Comparison of ENCODE assay signal across 22 cellular contexts in the genomic region with DNA sequence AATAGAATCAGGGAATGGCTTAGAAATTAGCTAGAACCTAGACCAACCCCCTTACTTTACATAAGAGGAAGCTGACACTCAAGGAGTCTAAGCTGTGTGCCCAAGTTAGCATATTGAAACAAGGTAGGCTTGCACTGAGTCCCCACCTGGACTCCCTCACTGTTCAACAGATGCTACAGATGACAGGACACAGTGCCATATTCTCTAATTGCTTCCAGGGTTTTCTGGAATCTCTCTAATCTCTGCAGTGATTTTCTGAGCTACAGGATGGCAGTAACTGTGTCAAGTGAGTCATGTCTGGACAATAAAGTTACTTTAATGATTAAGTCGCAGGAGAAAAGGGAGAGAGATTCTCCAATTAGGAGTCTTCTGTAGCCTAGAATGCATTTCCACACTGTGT.
"Had no signal": no experiment of that assay in that cellular context is flagged by ENCODE, and none has a peak within 500 bp of the region (broad histone marks: within the 10 kb centered on the region; RNA-seq: fewer than 3 reads in every experiment).

No MANE protein-coding gene starts in this region.

- DNase-seq: activated CD4-positive, alpha-beta T cell treated with anti-CD3 and anti-CD28 coated beads for 36 hours; activated CD4-positive, alpha-beta T cell treated with anti-CD3 and anti-CD28 coated beads, Interleukin-2, amount 50 U/mL, for 48 hours; activated gamma-delta T cell treated with Interleukin-2 at 50 U/mL for 16 hours; amygdala; body of pancreas; central memory CD4-positive, alpha-beta T cell; colonic mucosa; head of caudate nucleus; kidney; mesenchymal stem cell; naive thymus-derived CD8-positive, alpha-beta T cell; ovary; psoas muscle; right lobe of liver; small intestine; stimulated activated CD4-positive, alpha-beta T cell treated with anti-CD3 and anti-CD28 coated beads, Interleukin-4, amount 100 ng/mL, for 1 hour; stimulated activated naive CD8-positive, alpha-beta T cell treated with anti-CD3 and anti-CD28 coated beads, Interleukin-15, amount 100 ng/mL, for 72 hours; T-helper 17 cell; testis; WERI-Rb-1 had no signal

- H3K36me3 ChIP-seq: colonic mucosa, ovary, right lobe of liver, WERI-Rb-1 had no signal

- H3K9me3 Mint-ChIP-seq: naive thymus-derived CD8-positive, alpha-beta T cell; stimulated activated naive CD8-positive, alpha-beta T cell treated with anti-CD3 and anti-CD28 coated beads, Interleukin-15, amount 100 ng/mL, for 72 hours; type B pancreatic cell had no signal

- H3K27ac Mint-ChIP-seq: activated CD4-positive, alpha-beta T cell treated with anti-CD3 and anti-CD28 coated beads for 36 hours; activated naive CD8-positive, alpha-beta T cell; naive thymus-derived CD8-positive, alpha-beta T cell; stimulated activated naive CD8-positive, alpha-beta T cell treated with anti-CD3 and anti-CD28 coated beads, Interleukin-15, amount 100 ng/mL, for 72 hours; T-helper 17 cell; type B pancreatic cell had no signal

- H3K4me1 Mint-ChIP-seq: activated CD4-positive, alpha-beta T cell treated with anti-CD3 and anti-CD28 coated beads for 36 hours; naive thymus-derived CD8-positive, alpha-beta T cell; stimulated activated naive CD8-positive, alpha-beta T cell treated with anti-CD3 and anti-CD28 coated beads, Interleukin-15, amount 100 ng/mL, for 72 hours had no signal

- H3K4me3 ChIP-seq: body of pancreas, colonic mucosa, ovary, psoas muscle, right lobe of liver, testis had no signal

- H3K27ac ChIP-seq: body of pancreas, colonic mucosa, ovary, psoas muscle, right lobe of liver, WERI-Rb-1 had no signal

- H3K27me3 ChIP-seq: body of pancreas, colonic mucosa, ovary, right lobe of liver, testis had no signal

- ATAC-seq: activated CD4-positive, alpha-beta T cell treated with anti-CD3 and anti-CD28 coated beads for 36 hours; body of pancreas; naive thymus-derived CD8-positive, alpha-beta T cell; psoas muscle; right lobe of liver; stimulated activated naive CD8-positive, alpha-beta T cell treated with anti-CD3 and anti-CD28 coated beads, Interleukin-15, amount 100 ng/mL, for 72 hours; T-helper 17 cell had no signal

- H3K4me3 Mint-ChIP-seq: activated CD4-positive, alpha-beta T cell treated with anti-CD3 and anti-CD28 coated beads for 36 hours; activated naive CD8-positive, alpha-beta T cell; naive thymus-derived CD8-positive, alpha-beta T cell; stimulated activated naive CD8-positive, alpha-beta T cell treated with anti-CD3 and anti-CD28 coated beads, Interleukin-15, amount 100 ng/mL, for 72 hours; T-helper 17 cell; type B pancreatic cell had no signal

- H3K27me3 Mint-ChIP-seq: activated CD4-positive, alpha-beta T cell treated with anti-CD3 and anti-CD28 coated beads for 36 hours; activated naive CD8-positive, alpha-beta T cell; stimulated activated naive CD8-positive, alpha-beta T cell treated with anti-CD3 and anti-CD28 coated beads, Interleukin-15, amount 100 ng/mL, for 72 hours; type B pancreatic cell had no signal

- H3K4me1 ChIP-seq: body of pancreas, colonic mucosa, right lobe of liver had no signal

- H3K36me3 Mint-ChIP-seq: activated naive CD8-positive, alpha-beta T cell; naive thymus-derived CD8-positive, alpha-beta T cell; type B pancreatic cell had no signal

- H3K9me3 ChIP-seq: body of pancreas, colonic mucosa, ovary, psoas muscle, right lobe of liver, testis had no signal
